ENCODE assay signal across 8 cellular contexts in genomic region chr1:40153073-40153770, GRCh38. TPM values are rescaled to one million over a fixed set of nuclear protein-coding genes. Genes with fewer than 3 reads are reported as not detected.
DNase-seq lines count a peak whose midpoint lies in the region; ATAC-seq and TF ChIP-seq lines count a peak whose summit lies in the region.

No MANE protein-coding gene starts in this region.

- H3K4me1 ChIP-seq in gastroesophageal sphincter (peaks cover 0 to 3% (median 0%) of the 10 kb centered on the region in 3 donors), psoas muscle (no peaks in the 10 kb centered on the region)

- no peak for TF ChIP-seq POLR2A in gastroesophageal sphincter (IDR thresholded peaks at IDR 0.05)

- 0% methylated on average over 2 of the region's 2 CpGs for WGBS in gastroesophageal sphincter (ENCODE audit: low coverage in 1 of 2), 2 donors
- WGBS in psoas muscle, 3 donors = 0 to 4% (median 0%) methylated on average over 2 of the region's 2 CpGs

- no peak overlapping the region for H3K4me3 Mint-ChIP-seq in activated CD8-positive, alpha-beta T cell treated with anti-CD3 and anti-CD28 coated beads, Interleukin-2, amount 10 ng/mL, durations not matched to agents 7 days and 5 days

- no peak overlapping the region for H3K27ac ChIP-seq in gastroesophageal sphincter
- H3K27ac ChIP-seq in psoas muscle = no peak overlapping the region

- no peaks in the 10 kb centered on the region for H3K9me3 Mint-ChIP-seq in activated CD8-positive, alpha-beta T cell treated with anti-CD3 and anti-CD28 coated beads, Interleukin-2, amount 10 ng/mL, durations not matched to agents 7 days and 5 days (ENCODE audit: insufficient read depth)

- H3K36me3 ChIP-seq in gastroesophageal sphincter = no peaks in the 10 kb centered on the region
- H3K36me3 ChIP-seq in psoas muscle (ENCODE audit: insufficient read depth in 1 of 2, low read depth in 1 of 2) = no peaks in the 10 kb centered on the region

- no peaks in the 10 kb centered on the region for H3K36me3 Mint-ChIP-seq in activated CD8-positive, alpha-beta T cell treated with anti-CD3 and anti-CD28 coated beads, Interleukin-2, amount 10 ng/mL, durations not matched to agents 7 days and 5 days (ENCODE audit: low read depth)

- H3K27ac Mint-ChIP-seq in activated CD8-positive, alpha-beta T cell treated with anti-CD3 and anti-CD28 coated beads, Interleukin-2, amount 10 ng/mL, durations not matched to agents 7 days and 5 days = no peak overlapping the region

- DNase-seq in stimulated activated CD4-positive, alpha-beta T cell treated with anti-CD3 and anti-CD28 coated beads, Interleukin-1b, Interleukin-23, amount 100 ng/mL, for 48 hours = peak; percentile 11
- DNase-seq in stimulated activated CD4-positive, alpha-beta T cell treated with anti-CD3 and anti-CD28 coated beads, Interleukin-4, amount 100 ng/mL, for 1 hour = no peak
- DNase-seq in NCI-H226 (peak; percentile 19), psoas muscle (no peak)
- DNase-seq in activated CD8-positive, alpha-beta T cell treated with anti-CD3 and anti-CD28 coated beads, Interleukin-2, amount 10 ng/mL, durations not matched to agents 7 days and 5 days = peak; percentile 63
- DNase-seq in stimulated activated CD8-positive, alpha-beta memory T cell treated with anti-CD3 and anti-CD28 coated beads, Interleukin-4, amount 100 ng/mL, for 48 hours = no peak

- CTCF ChIA-PET in activated CD8-positive, alpha-beta T cell treated with anti-CD3 and anti-CD28 coated beads, Interleukin-2, amount 10 ng/mL, durations not matched to agents 7 days and 5 days (lab: Charles Lee) = interaction anchor here (0.8 to 5.4 kb wide), 61 partner anchors 10 to 286 kb away, joined by 3 to 262 read pairs (median 6); partner anchors contain the start of genes COL9A2, PPT1 and RLF

- no peaks in the 10 kb centered on the region for H3K9me3 ChIP-seq in gastroesophageal sphincter
- H3K9me3 ChIP-seq in psoas muscle = no peaks in the 10 kb centered on the region

- no peak for TF ChIP-seq EP300 in gastroesophageal sphincter (IDR thresholded peaks at IDR 0.05)

- H3K4me1 Mint-ChIP-seq in activated CD8-positive, alpha-beta T cell treated with anti-CD3 and anti-CD28 coated beads, Interleukin-2, amount 10 ng/mL, durations not matched to agents 7 days and 5 days (ENCODE audit: low read depth) = peaks cover 9% of the 10 kb centered on the region

- TF ChIP-seq CTCF in gastroesophageal sphincter (IDR thresholded peaks at IDR 0.05) (peak; percentile 49 to 75 (median 56)), psoas muscle (IDR thresholded peaks at IDR 0.05) (peak; percentile 76)

- H3K27me3 Mint-ChIP-seq in activated CD8-positive, alpha-beta T cell treated with anti-CD3 and anti-CD28 coated beads, Interleukin-2, amount 10 ng/mL, durations not matched to agents 7 days and 5 days (ENCODE audit: low read depth) = peaks cover 11% of the 10 kb centered on the region

- ATAC-seq in HG02840 (IDR thresholded peaks at IDR 0.05; ENCODE audit: low FRiP score, unreplicated experiment) (peak; percentile 55), gastroesophageal sphincter (peak; percentile 48), psoas muscle (peak in 2 of 4 donors; percentile 54 to 79)
- peak; percentile 72 for ATAC-seq in activated CD8-positive, alpha-beta T cell treated with anti-CD3 and anti-CD28 coated beads, Interleukin-2, amount 10 ng/mL, durations not matched to agents 7 days and 5 days

- no peak overlapping the region for H3K4me3 ChIP-seq in gastroesophageal sphincter
- no peak overlapping the region for H3K4me3 ChIP-seq in psoas muscle

- H3K27me3 ChIP-seq in gastroesophageal sphincter (peaks cover 4% of the 10 kb centered on the region), psoas muscle (ENCODE audit: insufficient read depth in 3 of 3, low read length in 2 of 3) (no peaks in the 10 kb centered on the region)

- intact Hi-C loops in psoas muscle (cut with DNase I) = loop anchor here in 1 of 2 donors (2.0 to 5.0 kb wide), 2 partner anchors 164 to 186 kb away; partner anchors contain the start of gene COL9A2

- POLR2A ChIA-PET in activated CD8-positive, alpha-beta T cell treated with anti-CD3 and anti-CD28 coated beads, Interleukin-2, amount 10 ng/mL, durations not matched to agents 7 days and 5 days (lab: Charles Lee) = interaction anchor here (0.7 to 2.8 kb wide), 4 partner anchors 9 to 185 kb away, joined by 3 to 13 read pairs (median 5); partner anchors contain the start of gene COL9A2

RNA-seq across cellular contexts. Expression of gene RLF, which starts 8.0 kb away (rescaled TPM):
- 10 to 100 TPM; 20.4 to 22.3 TPM for total RNA-seq in activated CD8-positive, alpha-beta T cell treated with anti-CD3 and anti-CD28 coated beads, Interleukin-2, amount 10 ng/mL, durations not matched to agents 7 days and 5 days
- total RNA-seq in gastroesophageal sphincter = 10 to 100 TPM; 19.4 to 28.7 (median 27.9) TPM
- 10 to 100 TPM; 10.2 to 16.4 (median 11.2) TPM for total RNA-seq in psoas muscle
- polyA plus RNA-seq in psoas muscle = 10 to 100 TPM in 1 of 3 donors, 1 to 10 TPM in 2; 4.5 to 13.9 (median 4.9) TPM

RNA-seq across cellular contexts. Expression of gene PPT1, which starts 56.2 kb away (rescaled TPM):
- total RNA-seq in activated CD8-positive, alpha-beta T cell treated with anti-CD3 and anti-CD28 coated beads, Interleukin-2, amount 10 ng/mL, durations not matched to agents 7 days and 5 days = 10 to 100 TPM; 81.1 to 84.6 TPM
- total RNA-seq in gastroesophageal sphincter = 10 to 100 TPM; 53.0 to 90.6 (median 65.7) TPM
- 10 to 100 TPM; 14.9 to 20.8 (median 19.1) TPM for total RNA-seq in psoas muscle
- 10 to 100 TPM; 13.4 to 21.8 (median 17.4) TPM for polyA plus RNA-seq in psoas muscle

Comparison
In these comparisons a context has a peak if more than half of its experiments do, and no peak if none do; other contexts are left out.
1. DNase-seq: peak in stimulated activated CD4-positive, alpha-beta T cell treated with anti-CD3 and anti-CD28 coated beads, Interleukin-1b, Interleukin-23, amount 100 ng/mL, for 48 hours (single experiment), NCI-H226 (single experiment) and activated CD8-positive, alpha-beta T cell treated with anti-CD3 and anti-CD28 coated beads, Interleukin-2, amount 10 ng/mL, durations not matched to agents 7 days and 5 days (single experiment); none in stimulated activated CD4-positive, alpha-beta T cell treated with anti-CD3 and anti-CD28 coated beads, Interleukin-4, amount 100 ng/mL, for 1 hour (single experiment), psoas muscle (0 of 2) and stimulated activated CD8-positive, alpha-beta memory T cell treated with anti-CD3 and anti-CD28 coated beads, Interleukin-4, amount 100 ng/mL, for 48 hours (single experiment).